In genomic region chr15:33858836-33859235, GRCh38 we compare ENCODE assay signal across 27 cellular contexts.
"Had no signal": no experiment of that assay in that cellular context is flagged by ENCODE, and none has a peak within 500 bp of the region (broad histone marks: within the 10 kb centered on the region; RNA-seq: fewer than 3 reads in every experiment).

No MANE protein-coding gene starts in this region.

- H3K36me3 Mint-ChIP-seq: stimulated activated effector memory CD8-positive, alpha-beta T cell treated with anti-CD3 and anti-CD28 coated beads, Interleukin-12 subunit alpha, Interleukin-12 subunit beta, amount 100 ng/mL, for 72 hours had no signal

- H3K4me3 Mint-ChIP-seq: stimulated activated effector memory CD8-positive, alpha-beta T cell treated with anti-CD3 and anti-CD28 coated beads, Interleukin-12 subunit alpha, Interleukin-12 subunit beta, amount 100 ng/mL, for 72 hours; stimulated activated memory B cell treated with anti-CD40 and anti-IgM and Interleukin-4, amounts not matched to agents 10 μg/mL and 1 μg/mL and 100 μg/mL, for 72 hours; stimulated activated naive B cell treated with anti-CD40 and anti-IgM and Interleukin-4, amounts not matched to agents 10 μg/mL and 1 μg/mL and 100 μg/mL, for 72 hours; stimulated activated naive CD8-positive, alpha-beta T cell treated with anti-CD3 and anti-CD28 coated beads, Interleukin-15, amount 100 ng/mL, for 72 hours; stimulated activated naive CD8-positive, alpha-beta T cell treated with anti-CD3 and anti-CD28 coated beads, Interleukin-15, Interleukin-2, amounts not matched to agents 100 ng/mL and 50 ng/mL, for 24 hours; type B pancreatic cell had no signal

- DNase-seq: stimulated activated CD4-positive, alpha-beta T cell treated with anti-CD3 and anti-CD28 coated beads, Interleukin-2, amount 100 ng/mL, for 24 hours; stimulated activated CD4-positive, alpha-beta T cell treated with anti-CD3 and anti-CD28 coated beads, Interleukin-2, amount 100 ng/mL, for 48 hours; stimulated activated CD4-positive, alpha-beta T cell treated with anti-CD3 and anti-CD28 coated beads, Interleukin-4, amount 100 ng/mL, for 24 hours; stimulated activated CD4-positive, alpha-beta T cell treated with anti-CD3 and anti-CD28 coated beads, Interleukin-4, amount 100 ng/mL, for 4 hours; stimulated activated CD8-positive, alpha-beta memory T cell treated with anti-CD3 and anti-CD28 coated beads, Interleukin-4, amount 100 ng/mL, for 48 hours; stimulated activated naive B cell treated with anti-CD40 and anti-IgM and Interleukin-4, amounts not matched to agents 10 μg/mL and 1 μg/mL and 100 μg/mL, for 72 hours; stimulated activated naive CD4-positive, alpha-beta T cell; stimulated activated naive CD4-positive, alpha-beta T cell treated with Interleukin-2 at 50 U/mL for 16 hours; stimulated activated naive CD8-positive, alpha-beta T cell treated with anti-CD3 and anti-CD28 coated beads, Interleukin-15, amount 100 ng/mL, for 72 hours; stimulated activated naive CD8-positive, alpha-beta T cell treated with anti-CD3 and anti-CD28 coated beads, Interleukin-15, Interleukin-2, amounts not matched to agents 100 U/mL and 50 U/mL, for 24 hours; stomach; substantia nigra; testis; thyroid gland; tibial artery; transverse colon; upper lobe of left lung; upper lobe of right lung; uterus had no signal

- H3K27ac Mint-ChIP-seq: stimulated activated effector memory CD8-positive, alpha-beta T cell treated with anti-CD3 and anti-CD28 coated beads, Interleukin-12 subunit alpha, Interleukin-12 subunit beta, amount 100 ng/mL, for 72 hours; stimulated activated memory B cell treated with anti-CD40 and anti-IgM and Interleukin-4, amounts not matched to agents 10 μg/mL and 1 μg/mL and 100 μg/mL, for 72 hours; stimulated activated naive B cell treated with anti-CD40 and anti-IgM and Interleukin-4, amounts not matched to agents 10 μg/mL and 1 μg/mL and 100 μg/mL, for 72 hours; stimulated activated naive CD8-positive, alpha-beta T cell treated with anti-CD3 and anti-CD28 coated beads, Interleukin-15, Interleukin-2, amounts not matched to agents 100 ng/mL and 50 ng/mL, for 24 hours; type B pancreatic cell had no signal

- H3K27me3 ChIP-seq: stomach, suprapubic skin, testis, thyroid gland, tibial artery, tibial nerve, transverse colon, upper lobe of left lung, upper lobe of right lung, uterus, vagina had no signal

- H3K4me1 Mint-ChIP-seq: stimulated activated effector memory CD8-positive, alpha-beta T cell treated with anti-CD3 and anti-CD28 coated beads, Interleukin-12 subunit alpha, Interleukin-12 subunit beta, amount 100 ng/mL, for 72 hours; stimulated activated memory B cell treated with anti-CD40 and anti-IgM and Interleukin-4, amounts not matched to agents 10 μg/mL and 1 μg/mL and 100 μg/mL, for 72 hours; stimulated activated naive CD8-positive, alpha-beta T cell treated with anti-CD3 and anti-CD28 coated beads, Interleukin-15, amount 100 ng/mL, for 72 hours had no signal

- H3K4me3 ChIP-seq: stomach, suprapubic skin, testis, thoracic aorta, thyroid gland, tibial artery, tibial nerve, transverse colon, upper lobe of left lung, upper lobe of right lung, uterus, vagina had no signal

- H3K9me3 ChIP-seq: stomach, suprapubic skin, testis, thoracic aorta, thyroid gland, tibial artery, tibial nerve, transverse colon, upper lobe of left lung, upper lobe of right lung, uterus, vagina had no signal

- H3K27me3 Mint-ChIP-seq: stimulated activated memory B cell treated with anti-CD40 and anti-IgM and Interleukin-4, amounts not matched to agents 10 μg/mL and 1 μg/mL and 100 μg/mL, for 72 hours; stimulated activated naive B cell treated with anti-CD40 and anti-IgM and Interleukin-4, amounts not matched to agents 10 μg/mL and 1 μg/mL and 100 μg/mL, for 72 hours; stimulated activated naive CD8-positive, alpha-beta T cell treated with anti-CD3 and anti-CD28 coated beads, Interleukin-15, amount 100 ng/mL, for 72 hours; stimulated activated naive CD8-positive, alpha-beta T cell treated with anti-CD3 and anti-CD28 coated beads, Interleukin-15, Interleukin-2, amounts not matched to agents 100 ng/mL and 50 ng/mL, for 24 hours; type B pancreatic cell had no signal

- H3K4me1 ChIP-seq: stomach, suprapubic skin, testis, thyroid gland, tibial artery, tibial nerve, transverse colon, upper lobe of left lung, upper lobe of right lung, uterus, vagina had no signal

- H3K36me3 ChIP-seq: thyroid gland, upper lobe of left lung, upper lobe of right lung, uterus had no signal

- H3K27ac ChIP-seq: stomach, suprapubic skin, testis, thoracic aorta, thyroid gland, tibial artery, tibial nerve, transverse colon, upper lobe of left lung, upper lobe of right lung, uterus, vagina had no signal

- H3K9me3 Mint-ChIP-seq: stimulated activated effector memory CD8-positive, alpha-beta T cell treated with anti-CD3 and anti-CD28 coated beads, Interleukin-12 subunit alpha, Interleukin-12 subunit beta, amount 100 ng/mL, for 72 hours; stimulated activated memory B cell treated with anti-CD40 and anti-IgM and Interleukin-4, amounts not matched to agents 10 μg/mL and 1 μg/mL and 100 μg/mL, for 72 hours; stimulated activated naive B cell treated with anti-CD40 and anti-IgM and Interleukin-4, amounts not matched to agents 10 μg/mL and 1 μg/mL and 100 μg/mL, for 72 hours; stimulated activated naive CD8-positive, alpha-beta T cell treated with anti-CD3 and anti-CD28 coated beads, Interleukin-15, amount 100 ng/mL, for 72 hours; stimulated activated naive CD8-positive, alpha-beta T cell treated with anti-CD3 and anti-CD28 coated beads, Interleukin-15, Interleukin-2, amounts not matched to agents 100 ng/mL and 50 ng/mL, for 24 hours; type B pancreatic cell had no signal
